14 cellular contexts compared by ENCODE assay signal in genomic region chr17:29048440-29049360, GRCh38.
DNase-seq lines count a peak whose midpoint lies in the region; ATAC-seq lines count a peak whose summit lies in the region.
"Had no signal": no experiment of that assay in that cellular context is flagged by ENCODE, and none has a peak within 500 bp of the region (broad histone marks: within the 10 kb centered on the region; RNA-seq: fewer than 3 reads in every experiment).

No MANE protein-coding gene starts in this region.

- ATAC-seq in memory B cell (ENCODE audit: low read depth) (peak; percentile 49), HG02588 (IDR thresholded peaks at IDR 0.05; ENCODE audit: unreplicated experiment) (no peak), GM21717 (IDR thresholded peaks at IDR 0.05; ENCODE audit: unreplicated experiment) (no peak)
- ATAC-seq: left colon had no signal

- no peak overlapping the region for H3K27ac Mint-ChIP-seq in memory B cell

- DNase-seq in COR-L47 (lab: John Stamatoyannopoulos, UW): peak; percentile 82
- DNase-seq in SHP77 (lab: John Stamatoyannopoulos, UW): peak; percentile 39 to 69
- DNase-seq in memory B cell (ENCODE audit: low spot score in 2 of 2): no peak
- DNase-seq in MV-4-11 (lab: John Stamatoyannopoulos, UW): no peak
- DNase-seq in activated CD4-positive, alpha-beta T cell treated with anti-CD3 and anti-CD28 coated beads, Interleukin-2, amount 50 U/mL, for 48 hours: no peak
- DNase-seq: anterior cingulate cortex, left colon, MG63, right cardiac atrium had no signal

- H3K36me3 Mint-ChIP-seq in memory B cell: peaks cover 3% of the 10 kb centered on the region

- no peaks in the 10 kb centered on the region for H3K36me3 ChIP-seq in KOPT-K1 (ENCODE audit: insufficient read depth, low read length)
- H3K36me3 ChIP-seq: MG63, SJSA1 had no signal

- no peaks in the 10 kb centered on the region for H3K4me1 Mint-ChIP-seq in memory B cell

- H3K27me3 Mint-ChIP-seq in memory B cell: peaks cover 9% of the 10 kb centered on the region

- no peak overlapping the region for H3K4me3 Mint-ChIP-seq in memory B cell
- H3K4me3 Mint-ChIP-seq: CD14-positive monocyte had no signal

- H3K9me3 Mint-ChIP-seq in memory B cell: no peaks in the 10 kb centered on the region
- H3K9me3 Mint-ChIP-seq: CD14-positive monocyte had no signal

- H3K27ac ChIP-seq in KOPT-K1 (ENCODE audit: low read depth, low read length, poor library complexity, severe bottlenecking): peak overlapping the region; percentile 84
- H3K27ac ChIP-seq: SJSA1 had no signal

- no peaks in the 10 kb centered on the region for H3K9me3 ChIP-seq in KOPT-K1 (ENCODE audit: insufficient read depth, low read length, poor library complexity, severe bottlenecking)
- H3K9me3 ChIP-seq: MG63, SJSA1 had no signal

Comparison
In these comparisons a context has a peak if more than half of its experiments do, and no peak if none do; other contexts are left out.
1. DNase-seq: peak in COR-L47 (single experiment) and SHP77 (2 of 2); none in memory B cell (0 of 2), MV-4-11 (single experiment) and activated CD4-positive, alpha-beta T cell treated with anti-CD3 and anti-CD28 coated beads, Interleukin-2, amount 50 U/mL, for 48 hours (0 of 2).